ENCODE assay signal across 8 cellular contexts in genomic region chr21:45128613-45129226, GRCh38. TPM values are rescaled to one million over a fixed set of nuclear protein-coding genes. Genes with fewer than 3 reads are reported as not detected.
DNase-seq lines count a peak whose midpoint lies in the region; ATAC-seq and TF ChIP-seq lines count a peak whose summit lies in the region.

No MANE protein-coding gene starts in this region.

- ATAC-seq in HG02759 (IDR thresholded peaks at IDR 0.05; ENCODE audit: unreplicated experiment), result no peak

- no peaks in the 10 kb centered on the region for H3K27me3 ChIP-seq in AG04450 (ENCODE audit: control insufficient read depth, insufficient read depth, low read length)

- CTCF ChIA-PET in AG04450 (lab: Charles Lee), result interaction anchor here (0.6 to 4.9 kb wide), 20 partner anchors 9 to 251 kb away, joined by 3 to 63 read pairs (median 5); no protein-coding TSS in a partner anchor

- no peak overlapping the region for H3K27ac ChIP-seq in AG04450 (ENCODE audit: low read depth, low read length)

- H3K9me3 ChIP-seq in AG04450 (ENCODE audit: control insufficient read depth, insufficient read depth, low read length), result no peaks in the 10 kb centered on the region

- POLR2A ChIA-PET in AG04450 (lab: Yijun Ruan, JAX), result interaction anchor here (0.6 to 0.7 kb wide), 2 partner anchors 166 to 179 kb away, joined by 3 to 5 read pairs; no protein-coding TSS in a partner anchor

- peak; percentile 33 for DNase-seq in AG04450 (ENCODE audit: low read depth, low spot score)
- peak; percentile 53 for DNase-seq in GM19238 (ENCODE audit: insufficient read length, low spot score)
- DNase-seq in NCI-H446 treated with DMSO at 0.1 percent for 48 hours (lab: John Stamatoyannopoulos, UW), result peak; percentile 35
- peak; percentile 49 to 66 for DNase-seq in activated CD4-positive, alpha-beta T cell treated with anti-CD3 and anti-CD28 coated beads, Interleukin-2, amount 50 U/mL, for 24 hours (ENCODE audit: low read depth in 1 of 2, low spot score in 1 of 2)
- peak; percentile 91 for DNase-seq in dermis blood vessel endothelial cell
- peak; percentile 81 for DNase-seq in medulla oblongata (ENCODE audit: extremely low spot score)
- DNase-seq in stimulated activated CD8-positive, alpha-beta memory T cell treated with anti-CD3 and anti-CD28 coated beads, Interleukin-15, amount 100 ng/mL, for 1 hour (ENCODE audit: low read depth), result peak; percentile 51

- peak; percentile 77 for TF ChIP-seq CTCF in AG04450 (IDR thresholded peaks at IDR 0.05; ENCODE audit: low read depth, low read length)

- no peak overlapping the region for H3K4me3 ChIP-seq in AG04450 (ENCODE audit: low read depth, low read length)

RNA-seq across cellular contexts. Expression of gene ADARB1, which starts 54.3 kb away (rescaled TPM):
- 25.3 and 27.9 TPM in 2 replicates for polyA plus RNA-seq in AG04450 (2011; rRNA removed)
- 46.2 and 48.1 TPM in 2 replicates for polyA minus RNA-seq in AG04450 (2011; rRNA and poly(A)+ RNA removed)
- total RNA-seq in dermis blood vessel endothelial cell, result 27.0 and 32.0 TPM in 2 replicates

Comparison
In these comparisons a context has a peak if more than half of its experiments do, and no peak if none do; other contexts are left out.
1. DNase-seq: peak in every context shown above with its lines; median percentile 91 in dermis blood vessel endothelial cell; 81 in medulla oblongata; 58 in activated CD4-positive, alpha-beta T cell treated with anti-CD3 and anti-CD28 coated beads, Interleukin-2, amount 50 U/mL, for 24 hours; 53 in GM19238; 51 in stimulated activated CD8-positive, alpha-beta memory T cell treated with anti-CD3 and anti-CD28 coated beads, Interleukin-15, amount 100 ng/mL, for 1 hour; 35 in NCI-H446 treated with DMSO at 0.1 percent for 48 hours; 33 in AG04450.